In the genomic region with DNA sequence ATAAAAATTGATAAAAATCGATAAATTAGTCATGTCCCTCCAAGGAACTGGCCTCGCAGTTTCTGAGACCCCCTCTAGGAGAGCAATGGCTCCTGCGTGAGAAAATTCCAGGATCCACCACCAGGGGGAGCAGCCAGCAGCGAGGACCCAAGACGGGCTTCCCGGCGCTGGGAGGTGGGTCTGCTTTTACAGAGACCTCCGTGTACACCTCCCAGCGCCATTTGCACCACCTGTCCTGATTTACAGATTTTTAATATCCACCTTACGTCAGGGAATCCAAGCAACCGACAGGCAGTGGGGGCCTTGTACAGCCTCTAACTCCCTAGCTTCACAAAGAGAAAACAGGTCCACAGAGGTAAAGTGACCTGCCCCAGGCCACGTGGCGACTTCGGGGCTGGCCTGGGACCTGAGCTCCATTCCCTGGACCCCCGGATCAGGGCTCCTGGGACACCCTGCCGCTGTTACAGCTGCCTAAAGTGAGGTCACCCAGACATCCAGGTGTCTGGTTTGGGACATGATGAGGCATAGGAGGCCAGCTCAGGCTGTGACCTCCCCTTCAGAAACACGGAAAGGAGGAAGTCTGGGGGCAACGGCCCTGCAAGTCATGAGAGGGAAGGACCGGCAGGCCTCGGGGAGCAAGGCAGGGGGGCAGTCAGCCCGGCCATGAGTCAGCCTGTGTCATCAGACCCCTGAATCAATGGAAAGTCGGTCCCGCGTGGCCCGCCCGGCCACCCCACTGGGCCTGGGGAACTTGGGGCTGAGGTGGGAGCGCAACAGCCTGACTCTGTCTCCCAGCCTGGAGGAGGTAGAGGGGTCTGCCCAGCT, we compare ENCODE assay signal across 8 cellular contexts. TPM values are rescaled to one million over a fixed set of nuclear protein-coding genes. Genes with fewer than 3 reads are reported as not detected.
DNase-seq lines count a peak whose midpoint lies in the region; ATAC-seq and TF ChIP-seq lines count a peak whose summit lies in the region.

No MANE protein-coding gene starts in this region.

- H3K27me3 ChIP-seq in GM06990 (replicated peaks; ENCODE audit: control insufficient read depth, insufficient read depth, low read length) (no peaks in the 10 kb centered on the region), breast epithelium (no peaks in the 10 kb centered on the region)

- H3K4me1 ChIP-seq in breast epithelium = no peaks in the 10 kb centered on the region

- H3K27ac ChIP-seq in VCaP (no peak overlapping the region; the same call in 1 of the 2 replicates), breast epithelium (no peak overlapping the region)

- no peaks in the 10 kb centered on the region for H3K36me3 ChIP-seq in GM06990 (ENCODE audit: control insufficient read depth, insufficient read depth, low read length)
- no peaks in the 10 kb centered on the region for H3K36me3 ChIP-seq in breast epithelium

- TF ChIP-seq CTCF in GM06990 (IDR thresholded peaks at IDR 0.05; ENCODE audit: insufficient read depth, low read length, poor library complexity, severe bottlenecking) (peak; percentile 95), VCaP (conservative IDR thresholded peaks at IDR 0.05) (peak; percentile 98), breast epithelium (IDR thresholded peaks at IDR 0.05) (peak; percentile 99 to 100 (median 99))

- H3K4me3 ChIP-seq in GM06990 (replicated peaks; ENCODE audit: low read depth, low read length) = no peak overlapping the region
- H3K4me3 ChIP-seq in breast epithelium = peak overlapping the region; percentile 18 to 51 (median 26)

- ATAC-seq in GM18858 (IDR thresholded peaks at IDR 0.05; ENCODE audit: unreplicated experiment) (no peak), HG03280 (IDR thresholded peaks at IDR 0.05; ENCODE audit: unreplicated experiment) (no peak)

- H3K9me3 ChIP-seq in breast epithelium = no peaks in the 10 kb centered on the region

- DNase-seq in GM06990 (ENCODE audit: extremely low read depth, insufficient read length) (no peak), NCI-H1092 treated with DMSO at 0.1 percent for 48 hours (lab: John Stamatoyannopoulos, UW) (peak; percentile 45), breast epithelium (ENCODE audit: low spot score in 2 of 2) (peak; percentile 51 to 79), kidney tubule cell (ENCODE audit: low spot score) (peak; percentile 76)
- DNase-seq in stimulated activated CD4-positive, alpha-beta T cell treated with anti-CD3 and anti-CD28 coated beads, Interleukin-2, amount 100 ng/mL, for 4 hours (ENCODE audit: low read depth) = peak; percentile 69

- intact Hi-C loops in breast epithelium (cut with DNase I; ENCODE audit: low total_unique reads) = no loop called here

- no peak for TF ChIP-seq POLR2A in breast epithelium (IDR thresholded peaks at IDR 0.05)

RNA-seq across cellular contexts. Expression of a gene that starts 3.5 kb away (rescaled TPM):
- 1 to 10 TPM; 1.3 to 2.5 (median 1.3) TPM for total RNA-seq in breast epithelium

RNA-seq across cellular contexts. Expression of a gene that starts 16.6 kb away (rescaled TPM):
- 1 to 10 TPM; 1.4 to 9.5 (median 1.6) TPM for total RNA-seq in breast epithelium

RNA-seq across cellular contexts. Expression of a gene that starts 26.2 kb away (rescaled TPM):
- 10 to 100 TPM; 15.5 to 26.6 (median 20.6) TPM for total RNA-seq in breast epithelium
